ENCODE assay signal across 7 cellular contexts in genomic region chr12:5776091-5776490, GRCh38.
"Had no signal": no experiment of that assay in that cellular context is flagged by ENCODE, and none has a peak within 500 bp of the region (broad histone marks: within the 10 kb centered on the region; RNA-seq: fewer than 3 reads in every experiment).

No MANE protein-coding gene starts in this region.

- H3K4me1 Mint-ChIP-seq: IgD-negative memory B cell had no signal

- H3K4me3 ChIP-seq: K562 had no signal

- FAIRE-seq: HepG2, K562 had no signal

- H3K27ac ChIP-seq: HL-60 had no signal

- H3K4me3 Mint-ChIP-seq: IgD-negative memory B cell had no signal

- H3K27ac Mint-ChIP-seq: IgD-negative memory B cell had no signal

- DNase-seq: IMR-90, KBM-7, KG1 had no signal
